Comparison of ENCODE assay signal across 13 cellular contexts in genomic region chr6:137715589-137716045, GRCh38.
DNase-seq lines count a peak whose midpoint lies in the region; ATAC-seq, FAIRE-seq and TF ChIP-seq lines count a peak whose summit lies in the region.
"Had no signal": no experiment of that assay in that cellular context is flagged by ENCODE, and none has a peak within 500 bp of the region (broad histone marks: within the 10 kb centered on the region; RNA-seq: fewer than 3 reads in every experiment).

No MANE protein-coding gene starts in this region.

- no peaks in the 10 kb centered on the region for H3K27me3 Mint-ChIP-seq in activated T-cell treated with anti-CD3 and anti-CD28 coated beads, Interleukin-2, amount 50 U/mL, for 72 hours (ENCODE audit: low read depth)

- H3K4me3 Mint-ChIP-seq in activated T-cell treated with anti-CD3 and anti-CD28 coated beads, Interleukin-2, amount 50 U/mL, for 72 hours, result peak overlapping the region; percentile 9 to 37

- H3K27me3 ChIP-seq in Peyer's patch (no peaks in the 10 kb centered on the region), small intestine (ENCODE audit: control insufficient read depth in 2 of 2, insufficient read depth in 2 of 2, low read length in 2 of 2) (no peaks in the 10 kb centered on the region), dorsolateral prefrontal cortex (no peaks in the 10 kb centered on the region)

- TF ChIP-seq CTCF in Peyer's patch (IDR thresholded peaks at IDR 0.05), result no peak
- TF ChIP-seq CTCF in dorsolateral prefrontal cortex (IDR thresholded peaks at IDR 0.05 in 54 of 56, conservative IDR thresholded peaks at IDR 0.05 in 2 of 56; ENCODE audit: low read depth in 1 of 56, partially characterized antibody in 56 of 56), result no peak

- H3K4me3 ChIP-seq in Peyer's patch (no peak overlapping the region), small intestine (ENCODE audit: low read depth in 1 of 2, low read length in 2 of 2) (no peak overlapping the region), dorsolateral prefrontal cortex (no peak overlapping the region)

- peak; percentile 89 to 93 for ATAC-seq in activated T-cell treated with anti-CD3 and anti-CD28 coated beads, Interleukin-2, amount 50 U/mL, for 72 hours (replicated peaks in 1 of 2)
- no peak for ATAC-seq in GM19467 (IDR thresholded peaks at IDR 0.05; ENCODE audit: unreplicated experiment)

- peaks cover 7 to 12% of the 10 kb centered on the region in 2 donors for H3K36me3 Mint-ChIP-seq in activated T-cell treated with anti-CD3 and anti-CD28 coated beads, Interleukin-2, amount 50 U/mL, for 72 hours (ENCODE audit: insufficient read depth in 2 of 2)

- H3K9me3 ChIP-seq in Peyer's patch (no peaks in the 10 kb centered on the region), small intestine (ENCODE audit: control insufficient read depth, low read depth) (no peaks in the 10 kb centered on the region)

- peak overlapping the region; percentile 48 for H3K27ac Mint-ChIP-seq in activated T-cell treated with anti-CD3 and anti-CD28 coated beads, Interleukin-2, amount 50 U/mL, for 72 hours

- peaks cover 12% of the 10 kb centered on the region in 2 donors for H3K9me3 Mint-ChIP-seq in activated T-cell treated with anti-CD3 and anti-CD28 coated beads, Interleukin-2, amount 50 U/mL, for 72 hours

- no peak for FAIRE-seq in small intestine (lab: Jason Lieb, UNC)

- H3K4me1 Mint-ChIP-seq in activated T-cell treated with anti-CD3 and anti-CD28 coated beads, Interleukin-2, amount 50 U/mL, for 72 hours (ENCODE audit: low read depth), result peaks cover 59% of the 10 kb centered on the region

- H3K36me3 ChIP-seq in Peyer's patch (no peaks in the 10 kb centered on the region), small intestine (ENCODE audit: control insufficient read depth in 2 of 2, insufficient read depth in 2 of 2, low read length in 2 of 2) (no peaks in the 10 kb centered on the region)

- DNase-seq in activated T-cell treated with anti-CD3 and anti-CD28 coated beads, Interleukin-2, amount 50 U/mL, for 72 hours, result peak; percentile 39 to 47
- DNase-seq in activated T-cell treated with anti-CD3 and anti-CD28 coated beads, Interleukin-2, amount 50 U/mL, for 48 hours, result no peak
- no peak for DNase-seq in Peyer's patch
- DNase-seq in central memory CD4-positive, alpha-beta T cell, result peak; percentile 92
- DNase-seq in small intestine, result peak; percentile 76
- DNase-seq in mesenteric fat pad (ENCODE audit: low spot score), result no peak
- DNase-seq in dorsolateral prefrontal cortex, result no peak
- DNase-seq: DMS53; H7; NCI-H1092; NCI-H524 treated with DMSO at 0.1 percent for 48 hours; stimulated activated CD4-positive, alpha-beta T cell treated with anti-CD3 and anti-CD28 coated beads, Interleukin-12 subunit alpha, Interleukin-12 subunit beta, amount 100 ng/mL, for 4 hours had no signal

- 70 to 82% (median 80%) methylated on average over 4 of the region's 4 CpGs for WGBS in small intestine, 3 donors

- intact Hi-C loops in dorsolateral prefrontal cortex (cut with DNase I), result no loop called here

- H3K4me1 ChIP-seq in Peyer's patch, result no peaks in the 10 kb centered on the region
- no peaks in the 10 kb centered on the region for H3K4me1 ChIP-seq in small intestine (ENCODE audit: control insufficient read depth in 2 of 2, insufficient read depth in 1 of 2, low read depth in 1 of 2, low read length in 1 of 2)

- H3K27ac ChIP-seq in Peyer's patch (peak overlapping the region in 3 of 4 donors; percentile 15 to 71 (median 23)), small intestine (ENCODE audit: low read depth in 1 of 2, low read length in 1 of 2) (peak overlapping the region in 1 of 2 donors; percentile 80), dorsolateral prefrontal cortex (no peak overlapping the region)

- TF ChIP-seq POLR2A in Peyer's patch (IDR thresholded peaks at IDR 0.05), result peak in 1 of 2 donors; percentile 24

Comparison
In these comparisons a context has a peak if more than half of its experiments do, and no peak if none do; other contexts are left out.
1. DNase-seq: peak in activated T-cell treated with anti-CD3 and anti-CD28 coated beads, Interleukin-2, amount 50 U/mL, for 72 hours (2 of 2), central memory CD4-positive, alpha-beta T cell (single experiment) and small intestine (single experiment); none in activated T-cell treated with anti-CD3 and anti-CD28 coated beads, Interleukin-2, amount 50 U/mL, for 48 hours (0 of 2), Peyer's patch (0 of 3), mesenteric fat pad (single experiment) and dorsolateral prefrontal cortex (0 of 10).
2. H3K27ac ChIP-seq: peak in Peyer's patch (3 of 4); none in dorsolateral prefrontal cortex (0 of 59).